ENCODE assay signal across 29 cellular contexts in the genomic region with DNA sequence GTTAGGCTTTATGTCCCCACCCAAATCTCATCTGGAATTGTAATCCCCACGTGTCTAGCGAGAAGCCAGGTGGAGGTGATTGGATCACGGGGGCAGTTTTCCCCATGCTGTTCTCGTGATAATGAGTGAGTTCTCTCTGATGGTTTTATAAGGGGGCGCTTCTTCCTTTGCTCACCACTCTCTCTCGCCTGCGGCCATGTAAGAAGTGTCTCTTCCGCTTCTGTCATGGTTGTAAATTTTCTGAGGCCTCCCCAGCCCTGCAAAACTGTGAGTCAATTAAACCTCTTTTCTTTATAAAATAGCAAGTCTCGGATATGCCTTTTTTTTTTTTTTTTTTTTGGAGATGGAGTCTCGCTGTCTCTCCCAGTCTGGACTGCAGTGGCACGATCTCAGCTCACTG. TPM values are rescaled to one million over a fixed set of nuclear protein-coding genes. Genes with fewer than 3 reads are reported as not detected.
A peak's percentile ranks its signal among the peaks of the same experiment; 100 is the strongest.
DNase-seq lines count a peak whose midpoint lies in the region; ATAC-seq and TF ChIP-seq lines count a peak whose summit lies in the region.
"Had no signal": no experiment of that assay in that cellular context is flagged by ENCODE, and none has a peak within 500 bp of the region (broad histone marks: within the 10 kb centered on the region; RNA-seq: fewer than 3 reads in every experiment).

No MANE protein-coding gene starts in this region.

- intact Hi-C loops in MCF 10A (cut with micrococcal nuclease): no loop called here
- intact Hi-C loops in breast epithelium (cut with DNase I; ENCODE audit: low total_unique reads): no loop called here

- H3K27ac ChIP-seq in breast epithelium (no peak overlapping the region), tibial nerve (no peak overlapping the region)
- H3K27ac ChIP-seq: BLaER1 had no signal

- peaks cover 6% of the 10 kb centered on the region for H3K4me1 Mint-ChIP-seq in MCF 10A (ENCODE audit: insufficient read depth, unreplicated experiment)
- peaks cover 48 to 51% of the 10 kb centered on the region in 2 donors for H3K4me1 Mint-ChIP-seq in immature natural killer cell
- peaks cover 29 to 44% of the 10 kb centered on the region in 2 donors for H3K4me1 Mint-ChIP-seq in natural killer cell treated with Interleukin-12 subunit alpha and Interleukin-12 subunit beta and Interleukin-15 and Interleukin-18, amount 100 ng/mL, for 72 hours (ENCODE audit: low read depth in 2 of 2)
- peaks cover 4% of the 10 kb centered on the region for H3K4me1 Mint-ChIP-seq in activated T-cell treated with anti-CD3 and anti-CD28 coated beads, Interleukin-2, amount 50 U/mL, for 4 hours (ENCODE audit: low read depth)
- H3K4me1 Mint-ChIP-seq: CD14-positive monocyte had no signal

- H3K36me3 ChIP-seq in breast epithelium: no peaks in the 10 kb centered on the region
- H3K36me3 ChIP-seq in tibial nerve: no peaks in the 10 kb centered on the region
- H3K36me3 ChIP-seq: BE2C, BLaER1 had no signal

- H3K9me3 ChIP-seq in breast epithelium: no peaks in the 10 kb centered on the region
- no peaks in the 10 kb centered on the region for H3K9me3 ChIP-seq in tibial nerve
- H3K9me3 ChIP-seq: BE2C, BLaER1 had no signal

- BruUV-seq in MCF 10A (replicated peaks; lab: Mats Ljungman, UMichigan): no TSS peak

- no peak for TF ChIP-seq CTCF in MCF 10A (IDR thresholded peaks at IDR 0.05; ENCODE audit: unreplicated experiment)
- no peak for TF ChIP-seq CTCF in breast epithelium (IDR thresholded peaks at IDR 0.05)
- no peak for TF ChIP-seq CTCF in tibial nerve (IDR thresholded peaks at IDR 0.05)

- TF ChIP-seq EP300 in tibial nerve (IDR thresholded peaks at IDR 0.05): no peak

- H3K27me3 ChIP-seq in breast epithelium: no peaks in the 10 kb centered on the region
- no peaks in the 10 kb centered on the region for H3K27me3 ChIP-seq in tibial nerve
- H3K27me3 ChIP-seq: BE2C, BLaER1 had no signal

- DNase-seq in MCF 10A (ENCODE audit: unreplicated experiment) (no peak), breast epithelium (ENCODE audit: low spot score in 2 of 2) (no peak), immature natural killer cell (peak; percentile 42 to 54 (median 53)), tibial nerve (ENCODE audit: low spot score in 2 of 2) (no peak)
- DNase-seq in natural killer cell treated with Interleukin-12 subunit alpha and Interleukin-12 subunit beta and Interleukin-15 and Interleukin-18, amount 100 ng/mL, for 72 hours (ENCODE audit: low spot score): no peak
- DNase-seq in activated CD4-positive, alpha-beta T cell treated with anti-CD3 and anti-CD28 coated beads for 1 hour: no peak
- no peak for DNase-seq in activated T-cell treated with anti-CD3 and anti-CD28 coated beads, Interleukin-2, amount 50 U/mL, for 4 hours
- DNase-seq: 8988T; ACHN; BE2C; C1 segment of cervical spinal cord; CD4-positive, alpha-beta memory T cell; CD4-positive, CD25-positive, alpha-beta regulatory T cell; CD8-positive, alpha-beta memory T cell; COR-L47; DMS 273 treated with DMSO at 0.1 percent for 48 hours; DMS153; DMS53; DMS79; DND-41; EL; GDM1 had no signal

- peaks cover 11% of the 10 kb centered on the region for H3K36me3 Mint-ChIP-seq in MCF 10A (ENCODE audit: insufficient read depth, unreplicated experiment)
- H3K36me3 Mint-ChIP-seq in immature natural killer cell: no peaks in the 10 kb centered on the region
- no peaks in the 10 kb centered on the region for H3K36me3 Mint-ChIP-seq in natural killer cell treated with Interleukin-12 subunit alpha and Interleukin-12 subunit beta and Interleukin-15 and Interleukin-18, amount 100 ng/mL, for 72 hours
- no peaks in the 10 kb centered on the region for H3K36me3 Mint-ChIP-seq in activated T-cell treated with anti-CD3 and anti-CD28 coated beads, Interleukin-2, amount 50 U/mL, for 4 hours (ENCODE audit: insufficient read depth)
- H3K36me3 Mint-ChIP-seq: CD14-positive monocyte; CD4-positive, alpha-beta memory T cell; CD4-positive, CD25-positive, alpha-beta regulatory T cell; CD8-positive, alpha-beta memory T cell had no signal

- H3K27me3 Mint-ChIP-seq in MCF 10A (ENCODE audit: insufficient read depth, unreplicated experiment) (no peaks in the 10 kb centered on the region), immature natural killer cell (ENCODE audit: low read depth in 3 of 3) (peaks cover 6 to 16% (median 6%) of the 10 kb centered on the region in 3 donors)
- H3K27me3 Mint-ChIP-seq in natural killer cell treated with Interleukin-12 subunit alpha and Interleukin-12 subunit beta and Interleukin-15 and Interleukin-18, amount 100 ng/mL, for 72 hours: peaks cover 0 to under 1% of the 10 kb centered on the region in 2 donors
- peaks cover 5% of the 10 kb centered on the region for H3K27me3 Mint-ChIP-seq in activated T-cell treated with anti-CD3 and anti-CD28 coated beads, Interleukin-2, amount 50 U/mL, for 4 hours (ENCODE audit: low read depth)

- TF ChIP-seq POLR2A in breast epithelium (IDR thresholded peaks at IDR 0.05) (no peak), tibial nerve (IDR thresholded peaks at IDR 0.05) (no peak)

- H3K4me3 ChIP-seq in breast epithelium (no peak overlapping the region), tibial nerve (no peak overlapping the region)
- H3K4me3 ChIP-seq: BLaER1, GM12878 had no signal

- no peaks in the 10 kb centered on the region for H3K9me3 Mint-ChIP-seq in MCF 10A (ENCODE audit: unreplicated experiment)
- no peaks in the 10 kb centered on the region for H3K9me3 Mint-ChIP-seq in immature natural killer cell
- no peaks in the 10 kb centered on the region for H3K9me3 Mint-ChIP-seq in natural killer cell treated with Interleukin-12 subunit alpha and Interleukin-12 subunit beta and Interleukin-15 and Interleukin-18, amount 100 ng/mL, for 72 hours
- H3K9me3 Mint-ChIP-seq in activated T-cell treated with anti-CD3 and anti-CD28 coated beads, Interleukin-2, amount 50 U/mL, for 4 hours: no peaks in the 10 kb centered on the region
- H3K9me3 Mint-ChIP-seq: CD4-positive, alpha-beta memory T cell; CD8-positive, alpha-beta memory T cell had no signal

- POLR2A ChIA-PET in MCF 10A (lab: Yijun Ruan, JAX): no interaction called here

- 76 to 82% methylated on average over 11 of the region's 11 CpGs for WGBS in tibial nerve, 2 donors

- no peaks in the 10 kb centered on the region for H3K4me1 ChIP-seq in breast epithelium
- H3K4me1 ChIP-seq in tibial nerve: no peaks in the 10 kb centered on the region
- H3K4me1 ChIP-seq: BE2C had no signal

- no peak overlapping the region for H3K4me3 Mint-ChIP-seq in MCF 10A (ENCODE audit: unreplicated experiment)
- H3K4me3 Mint-ChIP-seq in immature natural killer cell: peak overlapping the region; percentile 53 to 76 (median 64)
- peak overlapping the region; percentile 25 for H3K4me3 Mint-ChIP-seq in natural killer cell treated with Interleukin-12 subunit alpha and Interleukin-12 subunit beta and Interleukin-15 and Interleukin-18, amount 100 ng/mL, for 72 hours
- H3K4me3 Mint-ChIP-seq in activated T-cell treated with anti-CD3 and anti-CD28 coated beads, Interleukin-2, amount 50 U/mL, for 4 hours: no peak overlapping the region
- H3K4me3 Mint-ChIP-seq: CD14-positive monocyte; CD4-positive, alpha-beta memory T cell; CD4-positive, CD25-positive, alpha-beta regulatory T cell had no signal

- CTCF ChIA-PET in MCF 10A (lab: Yijun Ruan, JAX): no interaction called here

- no peak for ATAC-seq in natural killer cell treated with Interleukin-12 subunit alpha and Interleukin-12 subunit beta and Interleukin-15 and Interleukin-18, amount 100 ng/mL, for 72 hours
- no peak for ATAC-seq in activated T-cell treated with anti-CD3 and anti-CD28 coated beads, Interleukin-2, amount 50 U/mL, for 4 hours
- ATAC-seq: GM12878 had no signal

- peak overlapping the region; percentile 35 for H3K27ac Mint-ChIP-seq in MCF 10A (ENCODE audit: low read depth, unreplicated experiment)
- H3K27ac Mint-ChIP-seq in immature natural killer cell: peak overlapping the region; percentile 69 to 93 (median 84)
- peak overlapping the region; percentile 68 to 98 for H3K27ac Mint-ChIP-seq in natural killer cell treated with Interleukin-12 subunit alpha and Interleukin-12 subunit beta and Interleukin-15 and Interleukin-18, amount 100 ng/mL, for 72 hours
- H3K27ac Mint-ChIP-seq: CD14-positive monocyte; CD4-positive, alpha-beta memory T cell had no signal

RNA-seq across cellular contexts. Expression of a gene that starts 13.3 kb away (rescaled TPM):
- total RNA-seq in MCF 10A (2022): not detected in 2 replicates
- not detected for total RNA-seq in breast epithelium
- not detected for polyA plus RNA-seq in immature natural killer cell
- total RNA-seq in natural killer cell treated with Interleukin-12 subunit alpha and Interleukin-12 subunit beta and Interleukin-15 and Interleukin-18, amount 100 ng/mL, for 72 hours: not detected
- total RNA-seq in tibial nerve: not detected
- total RNA-seq in activated T-cell treated with anti-CD3 and anti-CD28 coated beads, Interleukin-2, amount 50 U/mL, for 4 hours: 10 to 100 TPM in 1 of 3 donors, 1 to 10 TPM in 2; 3.1 to 31.4 (median 5.3) TPM
- total RNA-seq: A673; CD4-positive, alpha-beta memory T cell; CD4-positive, CD25-positive, alpha-beta regulatory T cell; Daoy; G401; GM12878 had no signal
- polyA plus RNA-seq: AG04450; CD14-positive monocyte; CD4-positive, alpha-beta memory T cell; CD4-positive, CD25-positive, alpha-beta regulatory T cell; CD8-positive, alpha-beta memory T cell; GM12878 had no signal

RNA-seq across cellular contexts. Expression of a gene that starts 22.2 kb away (rescaled TPM):
- total RNA-seq in MCF 10A (2022): not detected in 2 replicates
- total RNA-seq in breast epithelium: 1 to 10 TPM in 1 of 3 donors, under 1 TPM in 2; 0.66 to 2.3 (median 0.80) TPM
- 1 to 10 TPM in 2 of 3 donors, under 1 TPM in 1; 0.52 to 6.2 (median 3.2) TPM for polyA plus RNA-seq in immature natural killer cell
- total RNA-seq in natural killer cell treated with Interleukin-12 subunit alpha and Interleukin-12 subunit beta and Interleukin-15 and Interleukin-18, amount 100 ng/mL, for 72 hours: 1 to 10 TPM; 1.1 to 9.3 TPM
- total RNA-seq in tibial nerve: 1 to 10 TPM in 1 of 4 donors, not detected in 3; 1.3 TPM
- under 1 TPM in 1 of 3 donors, not detected in 2; 0.28 TPM for total RNA-seq in activated T-cell treated with anti-CD3 and anti-CD28 coated beads, Interleukin-2, amount 50 U/mL, for 4 hours
- total RNA-seq: A673; CD4-positive, alpha-beta memory T cell; CD4-positive, CD25-positive, alpha-beta regulatory T cell; G401 had no signal
- polyA plus RNA-seq: CD14-positive monocyte; CD4-positive, alpha-beta memory T cell; CD4-positive, CD25-positive, alpha-beta regulatory T cell; GM12878 had no signal

RNA-seq across cellular contexts. Expression of a gene that starts 42.7 kb away (rescaled TPM):
- total RNA-seq in MCF 10A (2022) (1.5 and 1.8 TPM in 2 replicates), breast epithelium (1 to 10 TPM in 1 of 3 donors, not detected in 2; 1.6 TPM), tibial nerve (under 1 TPM in 1 of 4 donors, not detected in 3; 0.30 TPM)
- under 1 TPM in 1 of 3 donors, not detected in 2; 0.82 TPM for polyA plus RNA-seq in immature natural killer cell
- total RNA-seq in natural killer cell treated with Interleukin-12 subunit alpha and Interleukin-12 subunit beta and Interleukin-15 and Interleukin-18, amount 100 ng/mL, for 72 hours: under 1 TPM in 1 of 2 donors, not detected in 1; 0.90 TPM
- total RNA-seq in activated T-cell treated with anti-CD3 and anti-CD28 coated beads, Interleukin-2, amount 50 U/mL, for 4 hours: under 1 TPM; 0.16 to 0.43 (median 0.19) TPM
- total RNA-seq: CD4-positive, CD25-positive, alpha-beta regulatory T cell; Daoy; GM12878 had no signal
- polyA plus RNA-seq: CD14-positive monocyte had no signal

Comparison
In these comparisons a context has a peak if more than half of its experiments do, and no peak if none do; other contexts are left out.
1. DNase-seq: peak in immature natural killer cell (3 of 3); none in MCF 10A (single experiment), breast epithelium (0 of 2), natural killer cell treated with Interleukin-12 subunit alpha and Interleukin-12 subunit beta and Interleukin-15 and Interleukin-18, amount 100 ng/mL, for 72 hours (single experiment), tibial nerve (0 of 2), activated CD4-positive, alpha-beta T cell treated with anti-CD3 and anti-CD28 coated beads for 1 hour (single experiment) and activated T-cell treated with anti-CD3 and anti-CD28 coated beads, Interleukin-2, amount 50 U/mL, for 4 hours (single experiment).
2. H3K4me3 Mint-ChIP-seq: peak in immature natural killer cell (5 of 5) and natural killer cell treated with Interleukin-12 subunit alpha and Interleukin-12 subunit beta and Interleukin-15 and Interleukin-18, amount 100 ng/mL, for 72 hours (single experiment); none in MCF 10A (single experiment) and activated T-cell treated with anti-CD3 and anti-CD28 coated beads, Interleukin-2, amount 50 U/mL, for 4 hours (single experiment).
3. Peak in every context shown above with its lines, with median percentiles within 50 percentile points of each other: H3K27ac Mint-ChIP-seq.